In the genomic region with DNA sequence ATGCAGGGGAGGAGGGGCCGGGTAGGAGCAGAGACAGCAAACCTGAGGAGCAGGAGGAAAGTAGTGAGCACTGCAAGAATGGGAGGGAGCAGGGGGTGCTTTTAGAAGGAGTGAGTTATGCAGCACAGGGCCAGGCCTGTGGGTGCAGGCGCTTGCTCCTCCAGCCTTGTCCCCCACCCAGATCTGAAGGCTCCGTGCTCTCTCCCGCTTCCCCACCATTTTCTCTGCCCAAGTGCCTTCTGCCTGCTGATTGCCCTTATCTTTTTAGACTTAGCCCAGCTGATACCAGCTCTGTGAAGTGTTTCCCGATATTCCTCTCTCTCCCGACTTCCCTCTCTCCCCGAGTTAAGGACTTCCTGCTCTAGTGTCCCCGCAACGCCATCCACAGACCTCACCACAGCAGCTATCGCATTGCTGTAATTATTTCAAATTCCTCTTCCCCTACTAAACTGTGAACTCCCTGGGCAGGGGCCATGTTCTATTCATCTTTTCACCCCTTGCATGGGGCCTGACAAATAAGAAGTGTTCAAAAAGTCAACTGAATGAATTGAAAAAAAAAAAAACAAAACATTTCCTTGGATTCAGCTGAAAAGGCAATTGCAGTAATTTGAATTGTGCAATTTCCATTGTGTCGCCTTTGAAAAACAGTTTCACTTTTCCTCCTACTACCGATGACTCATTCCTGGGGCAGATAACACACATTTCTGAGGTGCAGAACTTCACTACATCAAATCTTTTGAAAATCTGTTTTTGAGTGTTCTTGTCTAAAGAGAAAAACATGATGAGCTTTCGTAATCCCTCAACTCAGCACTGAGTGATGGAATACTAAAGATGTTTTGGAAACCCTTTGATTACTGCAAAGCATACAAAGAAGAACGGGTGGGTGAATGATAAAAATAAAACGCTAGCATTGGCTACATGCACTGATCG, we compare ENCODE assay signal across 8 cellular contexts.
DNase-seq lines count a peak whose midpoint lies in the region; ATAC-seq and TF ChIP-seq lines count a peak whose summit lies in the region.

No MANE protein-coding gene starts in this region.

- H3K4me1 ChIP-seq in lung (ENCODE audit: control insufficient read depth in 2 of 2, insufficient read depth in 2 of 2, low read length in 2 of 2) (peaks cover 0 to 5% of the 10 kb centered on the region in 2 donors), thyroid gland (peaks cover 0 to 13% of the 10 kb centered on the region in 2 donors)

- peak overlapping the region; percentile 19; the same call in 1 of the 2 replicates for H3K4me3 ChIP-seq in SK-N-MC
- H3K4me3 ChIP-seq in lung: no peak overlapping the region
- H3K4me3 ChIP-seq in thyroid gland (replicated peaks in 1 of 3): peak overlapping the region in 1 of 3 donors; percentile 8

- H3K9ac ChIP-seq in SK-N-MC (ENCODE audit: insufficient read length): no peak overlapping the region

- H3K27ac ChIP-seq in SK-N-MC: no peak overlapping the region
- peak overlapping the region; percentile 48 to 74 for H3K27ac ChIP-seq in lung (ENCODE audit: low read depth in 1 of 2, low read length in 1 of 2)
- H3K27ac ChIP-seq in thyroid gland: peak overlapping the region; percentile 13 to 56 (median 17)

- H3K27me3 Mint-ChIP-seq in activated T-cell treated with anti-CD3 and anti-CD28 coated beads, Interleukin-2, amount 50 U/mL, for 4 hours (ENCODE audit: low read depth): no peaks in the 10 kb centered on the region
- no peaks in the 10 kb centered on the region for H3K27me3 Mint-ChIP-seq in dendritic cell treated with granulocyte-macrophage colony-stimulating factor and Interleukin-4, amounts not matched to agents 40 ng/mL and 50 ng/mL, for 4 days

- WGBS in lung, 2 donors: 21 to 28% methylated on average over 16 of the region's 16 CpGs
- WGBS in thyroid gland, 2 donors: 44 to 50% methylated on average over 16 of the region's 16 CpGs

- no peaks in the 10 kb centered on the region for H3K36me3 ChIP-seq in SK-N-MC (ENCODE audit: insufficient read depth, low read length)
- no peaks in the 10 kb centered on the region for H3K36me3 ChIP-seq in lung (ENCODE audit: control insufficient read depth in 2 of 2, insufficient read depth in 2 of 2, low read length in 2 of 2)
- H3K36me3 ChIP-seq in thyroid gland: no peaks in the 10 kb centered on the region

- H3K27me3 ChIP-seq in lung (ENCODE audit: control insufficient read depth, insufficient read depth) (no peaks in the 10 kb centered on the region), thyroid gland (no peaks in the 10 kb centered on the region)

- peak overlapping the region; percentile 85 for H3K27ac Mint-ChIP-seq in dendritic cell treated with granulocyte-macrophage colony-stimulating factor and Interleukin-4, amounts not matched to agents 40 ng/mL and 50 ng/mL, for 4 days

- no peaks in the 10 kb centered on the region for H3K9me3 Mint-ChIP-seq in activated T-cell treated with anti-CD3 and anti-CD28 coated beads, Interleukin-2, amount 50 U/mL, for 4 hours
- no peaks in the 10 kb centered on the region for H3K9me3 Mint-ChIP-seq in dendritic cell treated with granulocyte-macrophage colony-stimulating factor and Interleukin-4, amounts not matched to agents 40 ng/mL and 50 ng/mL, for 4 days

- TF ChIP-seq CTCF in lung (IDR thresholded peaks at IDR 0.05; ENCODE audit: control extremely low read depth, extremely low read depth) (no peak), thyroid gland (IDR thresholded peaks at IDR 0.05) (no peak)

- no peaks in the 10 kb centered on the region for H3K36me3 Mint-ChIP-seq in activated T-cell treated with anti-CD3 and anti-CD28 coated beads, Interleukin-2, amount 50 U/mL, for 4 hours (ENCODE audit: insufficient read depth)
- H3K36me3 Mint-ChIP-seq in dendritic cell treated with granulocyte-macrophage colony-stimulating factor and Interleukin-4, amounts not matched to agents 40 ng/mL and 50 ng/mL, for 4 days (ENCODE audit: low read depth): no peaks in the 10 kb centered on the region

- peaks cover 34% of the 10 kb centered on the region for H3K4me1 Mint-ChIP-seq in activated T-cell treated with anti-CD3 and anti-CD28 coated beads, Interleukin-2, amount 50 U/mL, for 4 hours (ENCODE audit: low read depth)
- H3K4me1 Mint-ChIP-seq in dendritic cell treated with granulocyte-macrophage colony-stimulating factor and Interleukin-4, amounts not matched to agents 40 ng/mL and 50 ng/mL, for 4 days (ENCODE audit: low read depth): peaks cover 54% of the 10 kb centered on the region

- H3K4me3 Mint-ChIP-seq in activated T-cell treated with anti-CD3 and anti-CD28 coated beads, Interleukin-2, amount 50 U/mL, for 4 hours: peak overlapping the region; percentile 74
- H3K4me3 Mint-ChIP-seq in dendritic cell treated with granulocyte-macrophage colony-stimulating factor and Interleukin-4, amounts not matched to agents 40 ng/mL and 50 ng/mL, for 4 days: peak overlapping the region; percentile 72

- no peak for DNase-seq in activated T-cell treated with anti-CD3 and anti-CD28 coated beads, Interleukin-2, amount 50 U/mL, for 4 hours
- DNase-seq in activated T-cell treated with anti-CD3 and anti-CD28 coated beads for 4 hours (no peak), SK-N-MC (ENCODE audit: low read depth, low spot score) (no peak), lung (ENCODE audit: low spot score) (peak; percentile 55), thyroid gland (peak; percentile 19), NAMALWA (ENCODE audit: low spot score) (no peak)
- no peak for DNase-seq in effector CD8-positive, alpha-beta T cell (lab: John Stamatoyannopoulos, UW)

- H3K9me3 ChIP-seq in SK-N-MC (ENCODE audit: low read depth, low read length) (no peaks in the 10 kb centered on the region), lung (ENCODE audit: control insufficient read depth in 2 of 2, insufficient read depth in 1 of 2, low read length in 1 of 2) (no peaks in the 10 kb centered on the region), thyroid gland (no peaks in the 10 kb centered on the region)

- no peak for TF ChIP-seq POLR2A in thyroid gland (IDR thresholded peaks at IDR 0.05)

- intact Hi-C loops in dendritic cell treated with granulocyte-macrophage colony-stimulating factor and Interleukin-4, amounts not matched to agents 40 ng/mL and 50 ng/mL, for 4 days (cut with micrococcal nuclease): loop anchor here (5.0 kb wide), 1 partner anchor 69 kb away; the partner anchor contains the start of gene BMAL1
- intact Hi-C loops in thyroid gland (cut with DNase I): loop anchor here (10.0 kb wide), 1 partner anchor 257 kb away; the partner anchor contains the start of gene BTBD10

- ATAC-seq in activated T-cell treated with anti-CD3 and anti-CD28 coated beads, Interleukin-2, amount 50 U/mL, for 4 hours: peak; percentile 83 to 92
- ATAC-seq in lung (ENCODE audit: insufficient read depth, low FRiP score): peak; percentile 64

Comparison
In these comparisons a context has a peak if more than half of its experiments do, and no peak if none do; other contexts are left out.
1. DNase-seq: peak in lung (single experiment) and thyroid gland (2 of 2); none in activated T-cell treated with anti-CD3 and anti-CD28 coated beads, Interleukin-2, amount 50 U/mL, for 4 hours (single experiment), activated T-cell treated with anti-CD3 and anti-CD28 coated beads for 4 hours (single experiment), SK-N-MC (single experiment), effector CD8-positive, alpha-beta T cell (single experiment) and NAMALWA (single experiment).